In the genomic region with DNA sequence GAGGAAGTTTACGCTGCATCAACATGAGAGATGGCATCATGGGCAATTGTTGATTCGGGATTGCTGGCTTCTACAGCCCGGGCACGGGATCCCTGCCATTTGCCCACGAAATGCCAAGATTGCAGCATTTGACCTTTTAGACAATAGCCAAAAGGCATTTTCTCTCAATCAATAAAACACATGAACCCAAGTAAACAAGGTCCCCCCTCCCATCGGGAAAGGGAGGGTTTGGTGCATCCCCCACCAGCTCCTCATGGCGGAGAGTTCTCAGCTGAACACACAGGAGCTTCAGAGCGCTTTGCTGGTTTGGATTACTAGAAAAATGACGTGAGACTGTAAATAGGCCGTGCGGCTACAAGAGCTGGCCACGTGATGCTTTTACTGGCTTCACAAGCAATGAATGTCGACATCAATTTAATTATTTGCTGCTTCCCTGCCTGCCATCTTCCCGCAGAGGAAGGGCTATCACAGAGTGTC, we compare ENCODE assay signal across 24 cellular contexts.
DNase-seq lines count a peak whose midpoint lies in the region; TF ChIP-seq lines count a peak whose summit lies in the region.
"Had no signal": no experiment of that assay in that cellular context is flagged by ENCODE, and none has a peak within 500 bp of the region (broad histone marks: within the 10 kb centered on the region; RNA-seq: fewer than 3 reads in every experiment).

No MANE protein-coding gene starts in this region.

- no peak overlapping the region for H3K27ac ChIP-seq in PC-9
- H3K27ac ChIP-seq: colonic mucosa, left ventricle myocardium inferior, RWPE1, spleen, thoracic aorta had no signal

- H3K36me3 Mint-ChIP-seq in type B pancreatic cell: no peaks in the 10 kb centered on the region
- H3K36me3 Mint-ChIP-seq: activated CD4-positive, alpha-beta memory T cell treated with anti-CD3 and anti-CD28 coated beads for 36 hours; mesothelial cell of epicardium; naive thymus-derived CD8-positive, alpha-beta T cell had no signal

- H2AFZ ChIP-seq in PC-9: no peak overlapping the region

- no peaks in the 10 kb centered on the region for H3K27me3 ChIP-seq in PC-9 (ENCODE audit: insufficient read depth, low read depth)
- H3K27me3 ChIP-seq: colonic mucosa had no signal

- no TSS peak for BruUV-seq in PC-9 (replicated peaks; lab: Mats Ljungman, UMichigan)

- H3K79me2 ChIP-seq in PC-9 (ENCODE audit: low read depth): no peaks in the 10 kb centered on the region

- intact Hi-C loops in PC-9 (cut with micrococcal nuclease; ENCODE audit: unreplicated experiment): no loop called here

- peaks cover 8% of the 10 kb centered on the region for H3K9me3 Mint-ChIP-seq in type B pancreatic cell

- H3K4me2 ChIP-seq in PC-9: no peak overlapping the region

- peaks cover 5% of the 10 kb centered on the region; the same call in 1 of the 2 replicates for H3F3A ChIP-seq in PC-9 (ENCODE audit: insufficient read depth, low read depth)

- no peaks in the 10 kb centered on the region for H3K36me3 ChIP-seq in PC-9 (ENCODE audit: low read depth)
- H3K36me3 ChIP-seq: colonic mucosa, left ventricle myocardium inferior, spleen, thoracic aorta had no signal

- no peak overlapping the region for H3K4me3 ChIP-seq in PC-9
- H3K4me3 ChIP-seq: colonic mucosa, left ventricle myocardium inferior, spleen, thoracic aorta had no signal

- H3K4me3 Mint-ChIP-seq in type B pancreatic cell: no peak overlapping the region
- H3K4me3 Mint-ChIP-seq: activated CD4-positive, alpha-beta memory T cell treated with anti-CD3 and anti-CD28 coated beads for 36 hours; B cell; mesothelial cell of epicardium; naive thymus-derived CD8-positive, alpha-beta T cell had no signal

- peak overlapping the region; percentile 16 for H3K27ac Mint-ChIP-seq in type B pancreatic cell
- H3K27ac Mint-ChIP-seq: activated CD4-positive, alpha-beta memory T cell treated with anti-CD3 and anti-CD28 coated beads for 36 hours; B cell; mesothelial cell of epicardium; naive thymus-derived CD8-positive, alpha-beta T cell had no signal

- H3K4me1 Mint-ChIP-seq in type B pancreatic cell (ENCODE audit: unreplicated experiment): peaks cover 15% of the 10 kb centered on the region
- H3K4me1 Mint-ChIP-seq: B cell; mesothelial cell of epicardium; naive thymus-derived CD8-positive, alpha-beta T cell had no signal

- H4K20me1 ChIP-seq in PC-9 (ENCODE audit: insufficient read depth): no peaks in the 10 kb centered on the region

- peaks cover 2% of the 10 kb centered on the region for H3K27me3 Mint-ChIP-seq in type B pancreatic cell
- H3K27me3 Mint-ChIP-seq: activated CD4-positive, alpha-beta memory T cell treated with anti-CD3 and anti-CD28 coated beads for 36 hours had no signal

- DNase-seq in NCI-H2227 (lab: John Stamatoyannopoulos, UW; ENCODE audit: unreplicated experiment) (peak; percentile 41), NCI-H2227 treated with DMSO at 0.1 percent for 48 hours (lab: John Stamatoyannopoulos, UW) (no peak), NCI-H2196 (lab: John Stamatoyannopoulos, UW; ENCODE audit: unreplicated experiment) (peak; percentile 49), fibroblast of the conjunctiva (ENCODE audit: low read depth) (peak; percentile 46), type B pancreatic cell (ENCODE audit: extremely low spot score, unreplicated experiment) (no peak), LoVo (ENCODE audit: low spot score) (no peak), PC-9 (no peak)
- DNase-seq in effector CD8-positive, alpha-beta T cell (lab: John Stamatoyannopoulos, UW): no peak
- DNase-seq: 8988T; activated CD4-positive, alpha-beta memory T cell treated with anti-CD3 and anti-CD28 coated beads for 36 hours; activated gamma-delta T cell treated with Interleukin-2 at 50 U/mL for 16 hours; colonic mucosa; EL; head of caudate nucleus; left ventricle myocardium inferior; naive thymus-derived CD8-positive, alpha-beta T cell; NCI-H146; spleen; stimulated activated CD4-positive, alpha-beta T cell treated with anti-CD3 and anti-CD28 coated beads, Interleukin-4, amount 100 ng/mL, for 1 hour; stimulated activated naive CD4-positive, alpha-beta T cell treated with Interleukin-2 at 50 U/mL for 16 hours had no signal

- no peaks in the 10 kb centered on the region for H3K9me2 ChIP-seq in PC-9 (ENCODE audit: insufficient read depth)

- peaks cover 10% of the 10 kb centered on the region; the same call in 1 of the 2 replicates for H3K4me1 ChIP-seq in PC-9 (replicated peaks; ENCODE audit: insufficient read depth)
- H3K4me1 ChIP-seq: colonic mucosa, left ventricle myocardium inferior, spleen had no signal

- CTCF ChIA-PET in PC-9 (lab: Charles Lee): no interaction called here

- POLR2A ChIA-PET in PC-9 (lab: Charles Lee; ENCODE audit: unreplicated experiment): no interaction called here

- no peaks in the 10 kb centered on the region for H3K9me3 ChIP-seq in PC-9 (ENCODE audit: insufficient read depth, low read depth)
- H3K9me3 ChIP-seq: colonic mucosa, left ventricle myocardium inferior, thoracic aorta had no signal

- no peak for TF ChIP-seq CTCF in type B pancreatic cell (conservative IDR thresholded peaks at IDR 0.05)
- no peak for TF ChIP-seq CTCF in PC-9 (conservative IDR thresholded peaks at IDR 0.05)

Comparison
In these comparisons a context has a peak if more than half of its experiments do, and no peak if none do; other contexts are left out.
1. DNase-seq: peak in NCI-H2227 (single experiment), NCI-H2196 (single experiment) and fibroblast of the conjunctiva (single experiment); none in NCI-H2227 treated with DMSO at 0.1 percent for 48 hours (single experiment), type B pancreatic cell (single experiment), effector CD8-positive, alpha-beta T cell (single experiment), LoVo (single experiment) and PC-9 (0 of 2).